ENCODE assay signal across 1 cellular context in the genomic region with DNA sequence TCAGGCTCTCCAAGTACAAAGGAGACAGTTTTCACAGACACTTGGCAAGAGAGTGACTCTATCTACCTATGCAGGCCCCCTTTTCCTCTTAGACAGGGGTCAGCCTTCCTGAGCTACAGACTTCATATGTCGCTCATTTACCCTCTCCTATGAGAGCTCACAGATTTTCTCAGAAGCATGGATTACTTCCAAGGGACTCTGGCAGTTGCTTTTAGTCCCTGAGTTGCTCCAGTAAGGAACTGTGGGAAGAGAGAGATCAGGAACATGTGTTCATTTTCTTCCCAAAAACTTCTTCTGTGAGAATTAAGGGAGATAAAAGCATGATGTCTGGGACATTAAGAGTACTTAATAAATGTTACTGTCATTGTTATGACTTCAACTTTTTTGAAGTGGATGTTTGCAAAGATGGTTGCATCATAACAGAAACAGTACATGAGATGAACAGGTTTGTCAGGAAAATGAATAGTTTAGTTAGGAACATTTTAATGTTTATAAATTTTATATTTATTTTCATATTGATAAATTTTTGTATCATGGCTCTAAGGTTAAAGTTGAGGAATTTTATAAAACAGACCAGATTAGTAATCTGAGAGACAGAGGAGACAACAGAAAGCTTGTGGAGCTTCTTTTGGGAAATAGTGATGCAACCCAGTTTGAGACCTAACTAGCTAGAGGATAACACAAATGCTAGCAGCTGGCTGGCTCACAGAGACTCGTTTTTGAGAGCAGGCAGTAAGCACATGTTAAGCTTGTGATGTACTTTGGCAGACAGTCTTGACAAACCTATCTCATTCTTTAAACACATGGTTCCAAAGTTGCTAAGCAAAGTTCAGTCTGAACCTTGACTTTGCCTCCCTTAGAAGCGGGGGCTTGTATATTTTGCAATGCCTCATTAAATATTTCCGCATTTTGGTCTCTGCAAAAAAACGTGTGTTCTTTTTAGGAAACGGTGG.
TF ChIP-seq lines count a peak whose summit lies in the region.

No MANE protein-coding gene starts in this region.

TF ChIP-seq in HepG2, 621 proteins besides CTCF, POLR2A, EP300 and RAD21 (continued from another document and continues in another):
- TF ChIP-seq, protein P1, sequence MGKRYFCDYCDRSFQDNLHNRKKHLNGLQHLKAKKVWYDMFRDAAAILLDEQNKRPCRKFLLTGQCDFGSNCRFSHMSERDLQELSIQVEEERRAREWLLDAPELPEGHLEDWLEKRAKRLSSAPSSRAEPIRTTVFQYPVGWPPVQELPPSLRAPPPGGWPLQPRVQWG (CRISPR knock-in tag; IDR thresholded peaks at IDR 0.05; ENCODE audit: borderline replicate concordance, low read depth): no peak
- TF ChIP-seq TSC22D2 (CRISPR knock-in tag; IDR thresholded peaks at IDR 0.05; ENCODE audit: borderline replicate concordance): no peak
- TF ChIP-seq ZNF264 (CRISPR knock-in tag; IDR thresholded peaks at IDR 0.05): peak; percentile 94
- TF ChIP-seq, protein P2, sequence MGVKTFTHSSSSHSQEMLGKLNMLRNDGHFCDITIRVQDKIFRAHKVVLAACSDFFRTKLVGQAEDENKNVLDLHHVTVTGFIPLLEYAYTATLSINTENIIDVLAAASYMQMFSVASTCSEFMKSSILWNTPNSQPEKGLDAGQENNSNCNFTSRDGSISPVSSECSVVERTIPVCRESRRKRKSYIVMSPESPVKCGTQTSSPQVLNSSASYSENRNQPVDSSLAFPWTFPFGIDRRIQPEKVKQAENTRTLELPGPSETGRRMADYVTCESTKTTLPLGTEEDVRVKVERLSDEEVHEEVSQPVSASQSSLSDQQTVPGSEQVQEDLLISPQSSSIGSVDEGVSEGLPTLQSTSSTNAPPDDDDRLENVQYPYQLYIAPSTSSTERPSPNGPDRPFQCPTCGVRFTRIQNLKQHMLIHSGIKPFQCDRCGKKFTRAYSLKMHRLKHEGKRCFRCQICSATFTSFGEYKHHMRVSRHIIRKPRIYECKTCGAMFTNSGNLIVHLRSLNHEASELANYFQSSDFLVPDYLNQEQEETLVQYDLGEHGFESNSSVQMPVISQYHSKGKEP (CRISPR knock-in tag; IDR thresholded peaks at IDR 0.05): no peak
- TF ChIP-seq CC2D1A (CRISPR knock-in tag; IDR thresholded peaks at IDR 0.05): no peak
- TF ChIP-seq ZNF850 (CRISPR knock-in tag; conservative IDR thresholded peaks at IDR 0.05): no peak
- TF ChIP-seq NBN (conservative IDR thresholded peaks at IDR 0.05): no peak
- TF ChIP-seq ZSCAN12 (CRISPR knock-in tag; IDR thresholded peaks at IDR 0.05): peak; percentile 85
- TF ChIP-seq, protein P3, sequence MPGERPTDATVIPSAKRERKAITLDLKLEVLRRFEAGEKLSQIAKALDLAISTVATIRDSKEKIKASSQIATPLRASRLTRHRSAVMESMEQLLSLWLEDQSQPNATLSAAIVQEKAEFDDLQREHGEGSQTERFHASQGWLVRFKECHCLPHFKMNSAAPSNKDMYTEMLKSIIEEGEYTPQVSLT (CRISPR knock-in tag; IDR thresholded peaks at IDR 0.05; ENCODE audit: borderline replicate concordance, low read depth): no peak
- TF ChIP-seq ZNF432 (CRISPR knock-in tag; IDR thresholded peaks at IDR 0.05; ENCODE audit: borderline replicate concordance): no peak
- peak; percentile 75 for TF ChIP-seq KDM6A (CRISPR knock-in tag; IDR thresholded peaks at IDR 0.05; ENCODE audit: low read depth)
- peak; percentile 74; the same call in 1 of the 2 replicates for TF ChIP-seq PPARG (CRISPR knock-in tag; conservative IDR thresholded peaks at IDR 0.05)
- no peak for TF ChIP-seq SP2 (CRISPR knock-in tag; IDR thresholded peaks at IDR 0.05)
- no peak for TF ChIP-seq ZNF549 (CRISPR knock-in tag; IDR thresholded peaks at IDR 0.05)
- TF ChIP-seq, protein P4, sequence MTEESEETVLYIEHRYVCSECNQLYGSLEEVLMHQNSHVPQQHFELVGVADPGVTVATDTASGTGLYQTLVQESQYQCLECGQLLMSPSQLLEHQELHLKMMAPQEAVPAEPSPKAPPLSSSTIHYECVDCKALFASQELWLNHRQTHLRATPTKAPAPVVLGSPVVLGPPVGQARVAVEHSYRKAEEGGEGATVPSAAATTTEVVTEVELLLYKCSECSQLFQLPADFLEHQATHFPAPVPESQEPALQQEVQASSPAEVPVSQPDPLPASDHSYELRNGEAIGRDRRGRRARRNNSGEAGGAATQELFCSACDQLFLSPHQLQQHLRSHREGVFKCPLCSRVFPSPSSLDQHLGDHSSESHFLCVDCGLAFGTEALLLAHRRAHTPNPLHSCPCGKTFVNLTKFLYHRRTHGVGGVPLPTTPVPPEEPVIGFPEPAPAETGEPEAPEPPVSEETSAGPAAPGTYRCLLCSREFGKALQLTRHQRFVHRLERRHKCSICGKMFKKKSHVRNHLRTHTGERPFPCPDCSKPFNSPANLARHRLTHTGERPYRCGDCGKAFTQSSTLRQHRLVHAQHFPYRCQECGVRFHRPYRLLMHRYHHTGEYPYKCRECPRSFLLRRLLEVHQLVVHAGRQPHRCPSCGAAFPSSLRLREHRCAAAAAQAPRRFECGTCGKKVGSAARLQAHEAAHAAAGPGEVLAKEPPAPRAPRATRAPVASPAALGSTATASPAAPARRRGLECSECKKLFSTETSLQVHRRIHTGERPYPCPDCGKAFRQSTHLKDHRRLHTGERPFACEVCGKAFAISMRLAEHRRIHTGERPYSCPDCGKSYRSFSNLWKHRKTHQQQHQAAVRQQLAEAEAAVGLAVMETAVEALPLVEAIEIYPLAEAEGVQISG (CRISPR knock-in tag; IDR thresholded peaks at IDR 0.05): peak; percentile 77
- TF ChIP-seq, protein P5, sequence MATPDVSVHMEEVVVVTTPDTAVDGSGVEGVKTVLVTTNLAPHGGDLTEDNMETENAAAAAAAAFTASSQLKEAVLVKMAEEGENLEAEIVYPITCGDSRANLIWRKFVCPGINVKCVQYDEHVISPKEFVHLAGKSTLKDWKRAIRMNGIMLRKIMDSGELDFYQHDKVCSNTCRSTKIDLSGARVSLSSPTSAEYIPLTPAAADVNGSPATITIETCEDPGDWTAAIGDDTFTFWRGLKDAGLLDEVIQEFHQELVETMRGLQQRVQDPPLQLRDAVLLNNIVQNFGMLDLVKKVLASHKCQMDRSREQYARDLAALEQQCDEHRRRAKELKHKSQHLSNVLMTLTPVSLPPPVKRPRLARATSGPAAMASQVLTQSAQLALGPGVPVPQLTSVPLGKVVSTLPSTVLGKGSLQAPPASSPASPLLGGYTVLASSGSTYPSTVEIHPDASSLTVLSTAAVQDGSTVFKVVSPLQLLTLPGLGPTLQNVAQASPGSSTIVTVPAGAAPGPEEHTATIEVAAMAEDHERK (CRISPR knock-in tag; IDR thresholded peaks at IDR 0.05; ENCODE audit: low read depth): no peak
- peak; percentile 35; the same call in 1 of the 2 replicates for TF ChIP-seq ZNF556 (CRISPR knock-in tag; IDR thresholded peaks at IDR 0.05; ENCODE audit: borderline replicate concordance)
- peak; percentile 95 for TF ChIP-seq ZNF557 (CRISPR knock-in tag; IDR thresholded peaks at IDR 0.05)
- TF ChIP-seq ZFP36L1 (CRISPR knock-in tag; IDR thresholded peaks at IDR 0.05): peak; percentile 87
- TF ChIP-seq FOXP1 (IDR thresholded peaks at IDR 0.05): no peak
- peak; percentile 70 for TF ChIP-seq FOXP1 (CRISPR knock-in tag; IDR thresholded peaks at IDR 0.05)
- 0 out of 2 replicates have a peak, but pooled peaks have one; percentile 22 for TF ChIP-seq NCOA1 (CRISPR knock-in tag; IDR thresholded peaks at IDR 0.05)
- TF ChIP-seq ZBTB8A (CRISPR knock-in tag; IDR thresholded peaks at IDR 0.05; ENCODE audit: borderline replicate concordance, low read depth): no peak
- TF ChIP-seq HNF4A (CRISPR knock-in tag; IDR thresholded peaks at IDR 0.05): peak; percentile 99
- 0 out of 2 replicates have a peak, but pooled peaks have one; percentile 75 for TF ChIP-seq NCOA5 (CRISPR knock-in tag; IDR thresholded peaks at IDR 0.05)
- TF ChIP-seq KLF13 (CRISPR knock-in tag; IDR thresholded peaks at IDR 0.05): no peak
- TF ChIP-seq, protein P6, sequence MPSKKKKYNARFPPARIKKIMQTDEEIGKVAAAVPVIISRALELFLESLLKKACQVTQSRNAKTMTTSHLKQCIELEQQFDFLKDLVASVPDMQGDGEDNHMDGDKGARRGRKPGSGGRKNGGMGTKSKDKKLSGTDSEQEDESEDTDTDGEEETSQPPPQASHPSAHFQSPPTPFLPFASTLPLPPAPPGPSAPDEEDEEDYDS (CRISPR knock-in tag; IDR thresholded peaks at IDR 0.05): peak; percentile 52; the same call in 1 of the 2 replicates
- TF ChIP-seq ZNF180 (CRISPR knock-in tag; IDR thresholded peaks at IDR 0.05; ENCODE audit: borderline replicate concordance, low read depth): no peak
- peak; percentile 81 for TF ChIP-seq FOSL2 (CRISPR knock-in tag; IDR thresholded peaks at IDR 0.05)
- TF ChIP-seq ZNF44 (CRISPR knock-in tag; IDR thresholded peaks at IDR 0.05): 0 out of 2 replicates have a peak, but pooled peaks have one; percentile 41
- TF ChIP-seq ZNF234 (CRISPR knock-in tag; conservative IDR thresholded peaks at IDR 0.05): no peak
- TF ChIP-seq ZNF30 (CRISPR knock-in tag; IDR thresholded peaks at IDR 0.05): no peak
- peak; percentile 95 for TF ChIP-seq HDAC2 (CRISPR knock-in tag; IDR thresholded peaks at IDR 0.05)
- TF ChIP-seq JUN (CRISPR knock-in tag; IDR thresholded peaks at IDR 0.05): peak; percentile 80; the same call in 1 of the 2 replicates
- peak; percentile 61; the same call in 1 of the 2 replicates for TF ChIP-seq CCDC6 (CRISPR knock-in tag; IDR thresholded peaks at IDR 0.05)
- TF ChIP-seq GTF2F1 (IDR thresholded peaks at IDR 0.05; ENCODE audit: low read length): no peak
- no peak for TF ChIP-seq ETV6 (CRISPR knock-in tag; conservative IDR thresholded peaks at IDR 0.05)
- TF ChIP-seq, protein P7, sequence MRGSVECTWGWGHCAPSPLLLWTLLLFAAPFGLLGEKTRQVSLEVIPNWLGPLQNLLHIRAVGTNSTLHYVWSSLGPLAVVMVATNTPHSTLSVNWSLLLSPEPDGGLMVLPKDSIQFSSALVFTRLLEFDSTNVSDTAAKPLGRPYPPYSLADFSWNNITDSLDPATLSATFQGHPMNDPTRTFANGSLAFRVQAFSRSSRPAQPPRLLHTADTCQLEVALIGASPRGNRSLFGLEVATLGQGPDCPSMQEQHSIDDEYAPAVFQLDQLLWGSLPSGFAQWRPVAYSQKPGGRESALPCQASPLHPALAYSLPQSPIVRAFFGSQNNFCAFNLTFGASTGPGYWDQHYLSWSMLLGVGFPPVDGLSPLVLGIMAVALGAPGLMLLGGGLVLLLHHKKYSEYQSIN (CRISPR knock-in tag; IDR thresholded peaks at IDR 0.05; ENCODE audit: borderline replicate concordance): no peak
- TF ChIP-seq, protein P8, sequence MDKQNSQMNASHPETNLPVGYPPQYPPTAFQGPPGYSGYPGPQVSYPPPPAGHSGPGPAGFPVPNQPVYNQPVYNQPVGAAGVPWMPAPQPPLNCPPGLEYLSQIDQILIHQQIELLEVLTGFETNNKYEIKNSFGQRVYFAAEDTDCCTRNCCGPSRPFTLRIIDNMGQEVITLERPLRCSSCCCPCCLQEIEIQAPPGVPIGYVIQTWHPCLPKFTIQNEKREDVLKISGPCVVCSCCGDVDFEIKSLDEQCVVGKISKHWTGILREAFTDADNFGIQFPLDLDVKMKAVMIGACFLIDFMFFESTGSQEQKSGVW (CRISPR knock-in tag; IDR thresholded peaks at IDR 0.05; ENCODE audit: borderline replicate concordance): no peak
- TF ChIP-seq KMT2A (CRISPR knock-in tag; IDR thresholded peaks at IDR 0.05): 0 out of 2 replicates have a peak, but pooled peaks have one; percentile 23
- TF ChIP-seq, protein P9, sequence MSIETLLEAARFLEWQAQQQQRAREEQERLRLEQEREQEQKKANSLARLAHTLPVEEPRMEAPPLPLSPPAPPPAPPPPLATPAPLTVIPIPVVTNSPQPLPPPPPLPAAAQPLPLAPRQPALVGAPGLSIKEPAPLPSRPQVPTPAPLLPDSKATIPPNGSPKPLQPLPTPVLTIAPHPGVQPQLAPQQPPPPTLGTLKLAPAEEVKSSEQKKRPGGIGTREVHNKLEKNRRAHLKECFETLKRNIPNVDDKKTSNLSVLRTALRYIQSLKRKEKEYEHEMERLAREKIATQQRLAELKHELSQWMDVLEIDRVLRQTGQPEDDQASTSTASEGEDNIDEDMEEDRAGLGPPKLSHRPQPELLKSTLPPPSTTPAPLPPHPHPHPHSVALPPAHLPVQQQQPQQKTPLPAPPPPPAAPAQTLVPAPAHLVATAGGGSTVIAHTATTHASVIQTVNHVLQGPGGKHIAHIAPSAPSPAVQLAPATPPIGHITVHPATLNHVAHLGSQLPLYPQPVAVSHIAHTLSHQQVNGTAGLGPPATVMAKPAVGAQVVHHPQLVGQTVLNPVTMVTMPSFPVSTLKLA (IDR thresholded peaks at IDR 0.05): peak; percentile 96
- peak; percentile 71; the same call in 1 of the 2 replicates for TF ChIP-seq ZNF878 (CRISPR knock-in tag; IDR thresholded peaks at IDR 0.05)
- no peak for TF ChIP-seq HNRNPUL1 (IDR thresholded peaks at IDR 0.05; ENCODE audit: low read depth, low read length)
- 0 out of 2 replicates have a peak, but pooled peaks have one; percentile 31 for TF ChIP-seq NFYC (CRISPR knock-in tag; IDR thresholded peaks at IDR 0.05)
- TF ChIP-seq, protein P10, sequence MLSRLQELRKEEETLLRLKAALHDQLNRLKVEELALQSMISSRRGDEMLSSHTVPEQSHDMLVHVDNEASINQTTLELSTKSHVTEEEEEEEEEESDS (CRISPR knock-in tag; IDR thresholded peaks at IDR 0.05; ENCODE audit: borderline replicate concordance): no peak
- TF ChIP-seq FOXJ3 (CRISPR knock-in tag; IDR thresholded peaks at IDR 0.05; ENCODE audit: borderline replicate concordance): peak; percentile 94
- no peak for TF ChIP-seq NFRKB (IDR thresholded peaks at IDR 0.05)
- TF ChIP-seq, protein P11, sequence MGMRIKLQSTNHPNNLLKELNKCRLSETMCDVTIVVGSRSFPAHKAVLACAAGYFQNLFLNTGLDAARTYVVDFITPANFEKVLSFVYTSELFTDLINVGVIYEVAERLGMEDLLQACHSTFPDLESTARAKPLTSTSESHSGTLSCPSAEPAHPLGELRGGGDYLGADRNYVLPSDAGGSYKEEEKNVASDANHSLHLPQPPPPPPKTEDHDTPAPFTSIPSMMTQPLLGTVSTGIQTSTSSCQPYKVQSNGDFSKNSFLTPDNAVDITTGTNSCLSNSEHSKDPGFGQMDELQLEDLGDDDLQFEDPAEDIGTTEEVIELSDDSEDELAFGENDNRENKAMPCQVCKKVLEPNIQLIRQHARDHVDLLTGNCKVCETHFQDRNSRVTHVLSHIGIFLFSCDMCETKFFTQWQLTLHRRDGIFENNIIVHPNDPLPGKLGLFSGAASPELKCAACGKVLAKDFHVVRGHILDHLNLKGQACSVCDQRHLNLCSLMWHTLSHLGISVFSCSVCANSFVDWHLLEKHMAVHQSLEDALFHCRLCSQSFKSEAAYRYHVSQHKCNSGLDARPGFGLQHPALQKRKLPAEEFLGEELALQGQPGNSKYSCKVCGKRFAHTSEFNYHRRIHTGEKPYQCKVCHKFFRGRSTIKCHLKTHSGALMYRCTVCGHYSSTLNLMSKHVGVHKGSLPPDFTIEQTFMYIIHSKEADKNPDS (CRISPR knock-in tag; IDR thresholded peaks at IDR 0.05): no peak
- TF ChIP-seq CBX1 (IDR thresholded peaks at IDR 0.05; ENCODE audit: low read depth): peak; percentile 76
- TF ChIP-seq BCL6 (CRISPR knock-in tag; IDR thresholded peaks at IDR 0.05): peak; percentile 98
- peak; percentile 90; the same call in 1 of the 2 replicates for TF ChIP-seq ZNF292 (CRISPR knock-in tag; IDR thresholded peaks at IDR 0.05; ENCODE audit: borderline replicate concordance, low read depth)
- peak; percentile 95 for TF ChIP-seq MIXL1 (CRISPR knock-in tag; IDR thresholded peaks at IDR 0.05)
